Comparison of ENCODE assay signal across 1 cellular context in genomic region chr7:2271273-2272026, GRCh38.
TF ChIP-seq lines count a peak whose summit lies in the region.

No MANE protein-coding gene starts in this region.

TF ChIP-seq in HepG2, 621 proteins besides CTCF, POLR2A, EP300 and RAD21:
- TF ChIP-seq ZBTB33 (CRISPR knock-in tag; IDR thresholded peaks at IDR 0.05) (0 out of 2 replicates have a peak, but pooled peaks have one; percentile 44), MIXL1 (CRISPR knock-in tag; IDR thresholded peaks at IDR 0.05) (no peak)
